Comparison of ENCODE assay signal across 8 cellular contexts in genomic region chr18:811192-812122, GRCh38. TPM values are rescaled to one million over a fixed set of nuclear protein-coding genes. Genes with fewer than 3 reads are reported as not detected.
DNase-seq lines count a peak whose midpoint lies in the region; ATAC-seq and TF ChIP-seq lines count a peak whose summit lies in the region.

No MANE protein-coding gene starts in this region.

- H3K4me1 Mint-ChIP-seq in activated CD8-positive, alpha-beta memory T cell treated with anti-CD3 and anti-CD28 coated beads, Interleukin-2, amount 10 ng/mL, durations not matched to agents 7 days and 5 days = peaks cover 70% of the 10 kb centered on the region
- peaks cover 27% of the 10 kb centered on the region for H3K4me1 Mint-ChIP-seq in chondrocyte (ENCODE audit: low read depth)

- peak; percentile 34 for ATAC-seq in activated CD8-positive, alpha-beta memory T cell treated with anti-CD3 and anti-CD28 coated beads, Interleukin-2, amount 10 ng/mL, durations not matched to agents 7 days and 5 days
- ATAC-seq in HG02610 (IDR thresholded peaks at IDR 0.05; ENCODE audit: unreplicated experiment) = peak; percentile 24

- peak overlapping the region; percentile 86 for H3K9ac ChIP-seq in NT2/D1 (ENCODE audit: insufficient read length, low read depth)
- peak overlapping the region; percentile 61 to 75 for H3K9ac ChIP-seq in liver (ENCODE audit: low read depth in 1 of 2, low read length in 2 of 2)

- peak overlapping the region; percentile 93 for H3K4me3 Mint-ChIP-seq in activated CD8-positive, alpha-beta memory T cell treated with anti-CD3 and anti-CD28 coated beads, Interleukin-2, amount 10 ng/mL, durations not matched to agents 7 days and 5 days
- peak overlapping the region; percentile 90 for H3K4me3 Mint-ChIP-seq in chondrocyte (ENCODE audit: unreplicated experiment)

- H3K36me3 ChIP-seq in NT2/D1 (ENCODE audit: insufficient read depth, insufficient read length, low read length) (no peaks in the 10 kb centered on the region), liver (ENCODE audit: control insufficient read depth in 4 of 4, insufficient read depth in 3 of 4, low read depth in 1 of 4, low read length in 3 of 4) (no peaks in the 10 kb centered on the region), suprapubic skin (no peaks in the 10 kb centered on the region)

- H3K27ac ChIP-seq in liver (ENCODE audit: low read depth in 1 of 2, low read length in 2 of 2) (peak overlapping the region; percentile 76 to 92), suprapubic skin (peak overlapping the region; percentile 99)

- TF ChIP-seq CTCF in chondrocyte (IDR thresholded peaks at IDR 0.05) (no peak), liver (IDR thresholded peaks at IDR 0.05; ENCODE audit: low read depth, low read length, missing input control) (no peak), suprapubic skin (IDR thresholded peaks at IDR 0.05) (no peak)

- no peaks in the 10 kb centered on the region for H3K9me3 Mint-ChIP-seq in activated CD8-positive, alpha-beta memory T cell treated with anti-CD3 and anti-CD28 coated beads, Interleukin-2, amount 10 ng/mL, durations not matched to agents 7 days and 5 days (ENCODE audit: low read depth)
- no peaks in the 10 kb centered on the region for H3K9me3 Mint-ChIP-seq in chondrocyte (ENCODE audit: low read depth)

- CTCF ChIA-PET in activated CD8-positive, alpha-beta memory T cell treated with anti-CD3 and anti-CD28 coated beads, Interleukin-2, amount 10 ng/mL, durations not matched to agents 7 days and 5 days (lab: Charles Lee) = interaction anchor here (1.0 to 3.1 kb wide), 5 partner anchors 19 to 188 kb away, joined by 4 to 12 read pairs (median 9); no protein-coding TSS in a partner anchor

- no peaks in the 10 kb centered on the region for H3K9me3 ChIP-seq in NT2/D1 (ENCODE audit: insufficient read depth, low read length)
- H3K9me3 ChIP-seq in liver (ENCODE audit: control insufficient read depth in 4 of 4, low read length in 3 of 4) = no peaks in the 10 kb centered on the region
- H3K9me3 ChIP-seq in suprapubic skin = no peaks in the 10 kb centered on the region

- WGBS in liver = under 1% methylated on average over 58 of the region's 58 CpGs
- under 1% methylated on average over 22 of the region's 58 CpGs for WGBS in suprapubic skin

- TF ChIP-seq POLR2A in suprapubic skin (IDR thresholded peaks at IDR 0.05) = no peak

- H3K4me3 ChIP-seq in NT2/D1 (ENCODE audit: insufficient read length, low read depth) (peak overlapping the region; percentile 77), liver (ENCODE audit: low read depth in 1 of 3, low read length in 3 of 3) (peak overlapping the region; percentile 65 to 82 (median 68)), suprapubic skin (peak overlapping the region; percentile 93)

- H3K27me3 Mint-ChIP-seq in activated CD8-positive, alpha-beta memory T cell treated with anti-CD3 and anti-CD28 coated beads, Interleukin-2, amount 10 ng/mL, durations not matched to agents 7 days and 5 days = no peaks in the 10 kb centered on the region
- no peaks in the 10 kb centered on the region for H3K27me3 Mint-ChIP-seq in chondrocyte (ENCODE audit: low read depth)

- H3K4me1 ChIP-seq in NT2/D1 (ENCODE audit: insufficient read depth, insufficient read length) (no peaks in the 10 kb centered on the region), liver (ENCODE audit: control insufficient read depth in 4 of 4, insufficient read depth in 4 of 4, low read length in 3 of 4) (peaks cover 2 to 31% (median 12%) of the 10 kb centered on the region in 4 donors), suprapubic skin (peaks cover 31% of the 10 kb centered on the region)

- no peak for TF ChIP-seq RAD21 in liver (IDR thresholded peaks at IDR 0.05)

- no peak for TF ChIP-seq EP300 in suprapubic skin (IDR thresholded peaks at IDR 0.05)

- peak; percentile 58 for DNase-seq in activated CD8-positive, alpha-beta memory T cell treated with anti-CD3 and anti-CD28 coated beads, Interleukin-2, amount 10 ng/mL, durations not matched to agents 7 days and 5 days
- DNase-seq in activated CD8-positive, alpha-beta memory T cell treated with anti-CD3 and anti-CD28 coated beads, Interleukin-2, amount 50 U/mL, for 48 hours = no peak
- DNase-seq in NT2/D1 (ENCODE audit: low read depth, low spot score) (no peak), chondrocyte (ENCODE audit: low spot score) (peak; percentile 92), suprapubic skin (ENCODE audit: low spot score in 2 of 2) (peak; percentile 79 to 80), DMS114 treated with DMSO at 0.1 percent for 48 hours (lab: John Stamatoyannopoulos, UW; ENCODE audit: unreplicated experiment) (no peak)

- peak overlapping the region; percentile 95 for H3K27ac Mint-ChIP-seq in activated CD8-positive, alpha-beta memory T cell treated with anti-CD3 and anti-CD28 coated beads, Interleukin-2, amount 10 ng/mL, durations not matched to agents 7 days and 5 days
- peak overlapping the region; percentile 82 for H3K27ac Mint-ChIP-seq in chondrocyte (ENCODE audit: unreplicated experiment)

- peaks cover 12% of the 10 kb centered on the region for H3K36me3 Mint-ChIP-seq in activated CD8-positive, alpha-beta memory T cell treated with anti-CD3 and anti-CD28 coated beads, Interleukin-2, amount 10 ng/mL, durations not matched to agents 7 days and 5 days
- no peaks in the 10 kb centered on the region for H3K36me3 Mint-ChIP-seq in chondrocyte (ENCODE audit: low read depth)

- H3K27me3 ChIP-seq in NT2/D1 (ENCODE audit: insufficient read depth, insufficient read length) (no peaks in the 10 kb centered on the region), liver (ENCODE audit: control insufficient read depth in 4 of 4, insufficient read depth in 4 of 4, low read length in 3 of 4) (no peaks in the 10 kb centered on the region), suprapubic skin (no peaks in the 10 kb centered on the region)

TF ChIP-seq in liver, 16 proteins besides CTCF, POLR2A, EP300 and RAD21:
- no peak for TF ChIP-seq HNF4A (conservative IDR thresholded peaks at IDR 0.05)
- TF ChIP-seq FOXA1 (IDR thresholded peaks at IDR 0.05) = no peak
- no peak for TF ChIP-seq SP1 (IDR thresholded peaks at IDR 0.05)
- TF ChIP-seq, protein P1, sequence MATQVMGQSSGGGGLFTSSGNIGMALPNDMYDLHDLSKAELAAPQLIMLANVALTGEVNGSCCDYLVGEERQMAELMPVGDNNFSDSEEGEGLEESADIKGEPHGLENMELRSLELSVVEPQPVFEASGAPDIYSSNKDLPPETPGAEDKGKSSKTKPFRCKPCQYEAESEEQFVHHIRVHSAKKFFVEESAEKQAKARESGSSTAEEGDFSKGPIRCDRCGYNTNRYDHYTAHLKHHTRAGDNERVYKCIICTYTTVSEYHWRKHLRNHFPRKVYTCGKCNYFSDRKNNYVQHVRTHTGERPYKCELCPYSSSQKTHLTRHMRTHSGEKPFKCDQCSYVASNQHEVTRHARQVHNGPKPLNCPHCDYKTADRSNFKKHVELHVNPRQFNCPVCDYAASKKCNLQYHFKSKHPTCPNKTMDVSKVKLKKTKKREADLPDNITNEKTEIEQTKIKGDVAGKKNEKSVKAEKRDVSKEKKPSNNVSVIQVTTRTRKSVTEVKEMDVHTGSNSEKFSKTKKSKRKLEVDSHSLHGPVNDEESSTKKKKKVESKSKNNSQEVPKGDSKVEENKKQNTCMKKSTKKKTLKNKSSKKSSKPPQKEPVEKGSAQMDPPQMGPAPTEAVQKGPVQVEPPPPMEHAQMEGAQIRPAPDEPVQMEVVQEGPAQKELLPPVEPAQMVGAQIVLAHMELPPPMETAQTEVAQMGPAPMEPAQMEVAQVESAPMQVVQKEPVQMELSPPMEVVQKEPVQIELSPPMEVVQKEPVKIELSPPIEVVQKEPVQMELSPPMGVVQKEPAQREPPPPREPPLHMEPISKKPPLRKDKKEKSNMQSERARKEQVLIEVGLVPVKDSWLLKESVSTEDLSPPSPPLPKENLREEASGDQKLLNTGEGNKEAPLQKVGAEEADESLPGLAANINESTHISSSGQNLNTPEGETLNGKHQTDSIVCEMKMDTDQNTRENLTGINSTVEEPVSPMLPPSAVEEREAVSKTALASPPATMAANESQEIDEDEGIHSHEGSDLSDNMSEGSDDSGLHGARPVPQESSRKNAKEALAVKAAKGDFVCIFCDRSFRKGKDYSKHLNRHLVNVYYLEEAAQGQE (IDR thresholded peaks at IDR 0.05) = no peak

RNA-seq across cellular contexts. Expression of gene YES1, which starts 0.6 kb away (rescaled TPM):
- total RNA-seq in activated CD8-positive, alpha-beta memory T cell treated with anti-CD3 and anti-CD28 coated beads, Interleukin-2, amount 10 ng/mL, durations not matched to agents 7 days and 5 days = 10 to 100 TPM; 12.1 to 12.5 TPM
- total RNA-seq in chondrocyte = 31.1 to 38.0 TPM (median 36.9 TPM) in 3 replicates
- 10 to 100 TPM; 26.0 to 57.6 TPM for total RNA-seq in liver
- polyA plus RNA-seq in liver = 10 to 100 TPM; 12.5 to 17.9 TPM
- 100 to 1,000 TPM in 2 of 4 donors, 10 to 100 TPM in 2; 98.6 to 102 (median 100) TPM for total RNA-seq in suprapubic skin

Comparison
In these comparisons a context has a peak if more than half of its experiments do, and no peak if none do; other contexts are left out.
1. DNase-seq: peak in activated CD8-positive, alpha-beta memory T cell treated with anti-CD3 and anti-CD28 coated beads, Interleukin-2, amount 10 ng/mL, durations not matched to agents 7 days and 5 days (single experiment), chondrocyte (single experiment) and suprapubic skin (2 of 2); none in activated CD8-positive, alpha-beta memory T cell treated with anti-CD3 and anti-CD28 coated beads, Interleukin-2, amount 50 U/mL, for 48 hours (single experiment), NT2/D1 (single experiment) and DMS114 treated with DMSO at 0.1 percent for 48 hours (single experiment).
2. Peak in every context shown above with its lines, with median percentiles within 50 percentile points of each other: H3K4me3 ChIP-seq.